Comparison of ENCODE assay signal across 2 cellular contexts in the genomic region with DNA sequence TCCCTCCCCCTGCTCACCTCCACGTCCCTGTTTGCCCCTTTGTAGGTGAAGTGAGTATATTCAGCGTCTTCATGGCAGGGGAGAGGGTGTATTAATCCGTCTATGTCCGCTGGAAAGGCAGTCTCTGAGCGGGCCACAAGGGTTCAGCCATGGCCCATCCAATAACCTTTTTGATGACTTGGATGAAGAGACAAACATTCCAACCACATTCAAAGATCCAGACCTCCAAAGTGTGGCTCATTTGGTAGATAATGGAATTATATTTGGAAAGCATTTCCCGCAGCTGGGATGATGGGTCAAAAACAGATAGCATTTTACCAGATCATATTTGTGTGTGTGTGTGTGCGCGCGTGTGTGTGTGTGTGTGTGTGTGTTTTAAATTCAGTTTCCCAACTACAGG.
TF ChIP-seq lines count a peak whose summit lies in the region.

No MANE protein-coding gene starts in this region.

TF ChIP-seq in liver, 16 proteins besides CTCF, POLR2A, EP300 and RAD21 (continued from another document):
- TF ChIP-seq, protein P1, sequence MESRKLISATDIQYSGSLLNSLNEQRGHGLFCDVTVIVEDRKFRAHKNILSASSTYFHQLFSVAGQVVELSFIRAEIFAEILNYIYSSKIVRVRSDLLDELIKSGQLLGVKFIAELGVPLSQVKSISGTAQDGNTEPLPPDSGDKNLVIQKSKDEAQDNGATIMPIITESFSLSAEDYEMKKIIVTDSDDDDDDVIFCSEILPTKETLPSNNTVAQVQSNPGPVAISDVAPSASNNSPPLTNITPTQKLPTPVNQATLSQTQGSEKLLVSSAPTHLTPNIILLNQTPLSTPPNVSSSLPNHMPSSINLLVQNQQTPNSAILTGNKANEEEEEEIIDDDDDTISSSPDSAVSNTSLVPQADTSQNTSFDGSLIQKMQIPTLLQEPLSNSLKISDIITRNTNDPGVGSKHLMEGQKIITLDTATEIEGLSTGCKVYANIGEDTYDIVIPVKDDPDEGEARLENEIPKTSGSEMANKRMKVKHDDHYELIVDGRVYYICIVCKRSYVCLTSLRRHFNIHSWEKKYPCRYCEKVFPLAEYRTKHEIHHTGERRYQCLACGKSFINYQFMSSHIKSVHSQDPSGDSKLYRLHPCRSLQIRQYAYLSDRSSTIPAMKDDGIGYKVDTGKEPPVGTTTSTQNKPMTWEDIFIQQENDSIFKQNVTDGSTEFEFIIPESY (IDR thresholded peaks at IDR 0.05): no peak
- TF ChIP-seq, protein P2, sequence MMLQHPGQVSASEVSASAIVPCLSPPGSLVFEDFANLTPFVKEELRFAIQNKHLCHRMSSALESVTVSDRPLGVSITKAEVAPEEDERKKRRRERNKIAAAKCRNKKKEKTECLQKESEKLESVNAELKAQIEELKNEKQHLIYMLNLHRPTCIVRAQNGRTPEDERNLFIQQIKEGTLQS (IDR thresholded peaks at IDR 0.05): no peak
- TF ChIP-seq HNF4A (conservative IDR thresholded peaks at IDR 0.05): no peak
- no peak for TF ChIP-seq FOXA2 (IDR thresholded peaks at IDR 0.05)
- TF ChIP-seq EGR1 (IDR thresholded peaks at IDR 0.05; ENCODE audit: low read depth in 2 of 2): no peak
- no peak for TF ChIP-seq HNF4G (IDR thresholded peaks at IDR 0.05)
- TF ChIP-seq, protein P3, sequence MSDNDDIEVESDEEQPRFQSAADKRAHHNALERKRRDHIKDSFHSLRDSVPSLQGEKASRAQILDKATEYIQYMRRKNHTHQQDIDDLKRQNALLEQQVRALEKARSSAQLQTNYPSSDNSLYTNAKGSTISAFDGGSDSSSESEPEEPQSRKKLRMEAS (IDR thresholded peaks at IDR 0.05): no peak
- TF ChIP-seq GABPA (IDR thresholded peaks at IDR 0.05 in 1 of 2, conservative IDR thresholded peaks at IDR 0.05 in 1 of 2): no peak
- no peak for TF ChIP-seq TAF1 (conservative IDR thresholded peaks at IDR 0.05)
- TF ChIP-seq YY1 (IDR thresholded peaks at IDR 0.05): no peak
- TF ChIP-seq NR2F2 (IDR thresholded peaks at IDR 0.05): no peak
- TF ChIP-seq, protein P4, sequence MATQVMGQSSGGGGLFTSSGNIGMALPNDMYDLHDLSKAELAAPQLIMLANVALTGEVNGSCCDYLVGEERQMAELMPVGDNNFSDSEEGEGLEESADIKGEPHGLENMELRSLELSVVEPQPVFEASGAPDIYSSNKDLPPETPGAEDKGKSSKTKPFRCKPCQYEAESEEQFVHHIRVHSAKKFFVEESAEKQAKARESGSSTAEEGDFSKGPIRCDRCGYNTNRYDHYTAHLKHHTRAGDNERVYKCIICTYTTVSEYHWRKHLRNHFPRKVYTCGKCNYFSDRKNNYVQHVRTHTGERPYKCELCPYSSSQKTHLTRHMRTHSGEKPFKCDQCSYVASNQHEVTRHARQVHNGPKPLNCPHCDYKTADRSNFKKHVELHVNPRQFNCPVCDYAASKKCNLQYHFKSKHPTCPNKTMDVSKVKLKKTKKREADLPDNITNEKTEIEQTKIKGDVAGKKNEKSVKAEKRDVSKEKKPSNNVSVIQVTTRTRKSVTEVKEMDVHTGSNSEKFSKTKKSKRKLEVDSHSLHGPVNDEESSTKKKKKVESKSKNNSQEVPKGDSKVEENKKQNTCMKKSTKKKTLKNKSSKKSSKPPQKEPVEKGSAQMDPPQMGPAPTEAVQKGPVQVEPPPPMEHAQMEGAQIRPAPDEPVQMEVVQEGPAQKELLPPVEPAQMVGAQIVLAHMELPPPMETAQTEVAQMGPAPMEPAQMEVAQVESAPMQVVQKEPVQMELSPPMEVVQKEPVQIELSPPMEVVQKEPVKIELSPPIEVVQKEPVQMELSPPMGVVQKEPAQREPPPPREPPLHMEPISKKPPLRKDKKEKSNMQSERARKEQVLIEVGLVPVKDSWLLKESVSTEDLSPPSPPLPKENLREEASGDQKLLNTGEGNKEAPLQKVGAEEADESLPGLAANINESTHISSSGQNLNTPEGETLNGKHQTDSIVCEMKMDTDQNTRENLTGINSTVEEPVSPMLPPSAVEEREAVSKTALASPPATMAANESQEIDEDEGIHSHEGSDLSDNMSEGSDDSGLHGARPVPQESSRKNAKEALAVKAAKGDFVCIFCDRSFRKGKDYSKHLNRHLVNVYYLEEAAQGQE (IDR thresholded peaks at IDR 0.05): no peak
- TF ChIP-seq SP1 (IDR thresholded peaks at IDR 0.05): no peak
TF ChIP-seq in liver: peak in this region for 0.

TF ChIP-seq in HepG2, 621 proteins besides CTCF, POLR2A, EP300 and RAD21:
- TF ChIP-seq, protein P5, sequence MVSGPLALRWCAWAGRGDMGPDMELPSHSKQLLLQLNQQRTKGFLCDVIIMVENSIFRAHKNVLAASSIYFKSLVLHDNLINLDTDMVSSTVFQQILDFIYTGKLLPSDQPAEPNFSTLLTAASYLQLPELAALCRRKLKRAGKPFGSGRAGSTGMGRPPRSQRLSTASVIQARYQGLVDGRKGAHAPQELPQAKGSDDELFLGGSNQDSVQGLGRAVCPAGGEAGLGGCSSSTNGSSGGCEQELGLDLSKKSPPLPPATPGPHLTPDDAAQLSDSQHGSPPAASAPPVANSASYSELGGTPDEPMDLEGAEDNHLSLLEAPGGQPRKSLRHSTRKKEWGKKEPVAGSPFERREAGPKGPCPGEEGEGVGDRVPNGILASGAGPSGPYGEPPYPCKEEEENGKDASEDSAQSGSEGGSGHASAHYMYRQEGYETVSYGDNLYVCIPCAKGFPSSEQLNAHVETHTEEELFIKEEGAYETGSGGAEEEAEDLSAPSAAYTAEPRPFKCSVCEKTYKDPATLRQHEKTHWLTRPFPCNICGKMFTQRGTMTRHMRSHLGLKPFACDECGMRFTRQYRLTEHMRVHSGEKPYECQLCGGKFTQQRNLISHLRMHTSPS (CRISPR knock-in tag; IDR thresholded peaks at IDR 0.05; ENCODE audit: low read depth): no peak
- TF ChIP-seq ZZZ3 (CRISPR knock-in tag; IDR thresholded peaks at IDR 0.05; ENCODE audit: borderline replicate concordance): no peak
- TF ChIP-seq, protein P6, sequence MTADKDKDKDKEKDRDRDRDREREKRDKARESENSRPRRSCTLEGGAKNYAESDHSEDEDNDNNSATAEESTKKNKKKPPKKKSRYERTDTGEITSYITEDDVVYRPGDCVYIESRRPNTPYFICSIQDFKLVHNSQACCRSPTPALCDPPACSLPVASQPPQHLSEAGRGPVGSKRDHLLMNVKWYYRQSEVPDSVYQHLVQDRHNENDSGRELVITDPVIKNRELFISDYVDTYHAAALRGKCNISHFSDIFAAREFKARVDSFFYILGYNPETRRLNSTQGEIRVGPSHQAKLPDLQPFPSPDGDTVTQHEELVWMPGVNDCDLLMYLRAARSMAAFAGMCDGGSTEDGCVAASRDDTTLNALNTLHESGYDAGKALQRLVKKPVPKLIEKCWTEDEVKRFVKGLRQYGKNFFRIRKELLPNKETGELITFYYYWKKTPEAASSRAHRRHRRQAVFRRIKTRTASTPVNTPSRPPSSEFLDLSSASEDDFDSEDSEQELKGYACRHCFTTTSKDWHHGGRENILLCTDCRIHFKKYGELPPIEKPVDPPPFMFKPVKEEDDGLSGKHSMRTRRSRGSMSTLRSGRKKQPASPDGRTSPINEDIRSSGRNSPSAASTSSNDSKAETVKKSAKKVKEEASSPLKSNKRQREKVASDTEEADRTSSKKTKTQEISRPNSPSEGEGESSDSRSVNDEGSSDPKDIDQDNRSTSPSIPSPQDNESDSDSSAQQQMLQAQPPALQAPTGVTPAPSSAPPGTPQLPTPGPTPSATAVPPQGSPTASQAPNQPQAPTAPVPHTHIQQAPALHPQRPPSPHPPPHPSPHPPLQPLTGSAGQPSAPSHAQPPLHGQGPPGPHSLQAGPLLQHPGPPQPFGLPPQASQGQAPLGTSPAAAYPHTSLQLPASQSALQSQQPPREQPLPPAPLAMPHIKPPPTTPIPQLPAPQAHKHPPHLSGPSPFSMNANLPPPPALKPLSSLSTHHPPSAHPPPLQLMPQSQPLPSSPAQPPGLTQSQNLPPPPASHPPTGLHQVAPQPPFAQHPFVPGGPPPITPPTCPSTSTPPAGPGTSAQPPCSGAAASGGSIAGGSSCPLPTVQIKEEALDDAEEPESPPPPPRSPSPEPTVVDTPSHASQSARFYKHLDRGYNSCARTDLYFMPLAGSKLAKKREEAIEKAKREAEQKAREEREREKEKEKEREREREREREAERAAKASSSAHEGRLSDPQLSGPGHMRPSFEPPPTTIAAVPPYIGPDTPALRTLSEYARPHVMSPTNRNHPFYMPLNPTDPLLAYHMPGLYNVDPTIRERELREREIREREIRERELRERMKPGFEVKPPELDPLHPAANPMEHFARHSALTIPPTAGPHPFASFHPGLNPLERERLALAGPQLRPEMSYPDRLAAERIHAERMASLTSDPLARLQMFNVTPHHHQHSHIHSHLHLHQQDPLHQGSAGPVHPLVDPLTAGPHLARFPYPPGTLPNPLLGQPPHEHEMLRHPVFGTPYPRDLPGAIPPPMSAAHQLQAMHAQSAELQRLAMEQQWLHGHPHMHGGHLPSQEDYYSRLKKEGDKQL (CRISPR knock-in tag; IDR thresholded peaks at IDR 0.05; ENCODE audit: low read depth): no peak
- TF ChIP-seq, protein P7, sequence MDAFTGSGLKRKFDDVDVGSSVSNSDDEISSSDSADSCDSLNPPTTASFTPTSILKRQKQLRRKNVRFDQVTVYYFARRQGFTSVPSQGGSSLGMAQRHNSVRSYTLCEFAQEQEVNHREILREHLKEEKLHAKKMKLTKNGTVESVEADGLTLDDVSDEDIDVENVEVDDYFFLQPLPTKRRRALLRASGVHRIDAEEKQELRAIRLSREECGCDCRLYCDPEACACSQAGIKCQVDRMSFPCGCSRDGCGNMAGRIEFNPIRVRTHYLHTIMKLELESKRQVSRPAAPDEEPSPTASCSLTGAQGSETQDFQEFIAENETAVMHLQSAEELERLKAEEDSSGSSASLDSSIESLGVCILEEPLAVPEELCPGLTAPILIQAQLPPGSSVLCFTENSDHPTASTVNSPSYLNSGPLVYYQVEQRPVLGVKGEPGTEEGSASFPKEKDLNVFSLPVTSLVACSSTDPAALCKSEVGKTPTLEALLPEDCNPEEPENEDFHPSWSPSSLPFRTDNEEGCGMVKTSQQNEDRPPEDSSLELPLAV (CRISPR knock-in tag; conservative IDR thresholded peaks at IDR 0.05; ENCODE audit: low read depth): no peak
- TF ChIP-seq FLYWCH1 (CRISPR knock-in tag; IDR thresholded peaks at IDR 0.05): no peak
- TF ChIP-seq NFIB (CRISPR knock-in tag; IDR thresholded peaks at IDR 0.05; ENCODE audit: borderline replicate concordance): no peak
- no peak for TF ChIP-seq ZFP1 (CRISPR knock-in tag; IDR thresholded peaks at IDR 0.05)
- TF ChIP-seq EHMT2 (IDR thresholded peaks at IDR 0.05; ENCODE audit: borderline replicate concordance, low read depth, low read length): no peak
- TF ChIP-seq, protein P8, sequence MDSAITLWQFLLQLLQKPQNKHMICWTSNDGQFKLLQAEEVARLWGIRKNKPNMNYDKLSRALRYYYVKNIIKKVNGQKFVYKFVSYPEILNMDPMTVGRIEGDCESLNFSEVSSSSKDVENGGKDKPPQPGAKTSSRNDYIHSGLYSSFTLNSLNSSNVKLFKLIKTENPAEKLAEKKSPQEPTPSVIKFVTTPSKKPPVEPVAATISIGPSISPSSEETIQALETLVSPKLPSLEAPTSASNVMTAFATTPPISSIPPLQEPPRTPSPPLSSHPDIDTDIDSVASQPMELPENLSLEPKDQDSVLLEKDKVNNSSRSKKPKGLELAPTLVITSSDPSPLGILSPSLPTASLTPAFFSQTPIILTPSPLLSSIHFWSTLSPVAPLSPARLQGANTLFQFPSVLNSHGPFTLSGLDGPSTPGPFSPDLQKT (CRISPR knock-in tag; IDR thresholded peaks at IDR 0.05; ENCODE audit: borderline replicate concordance): no peak
